Comparison of ENCODE assay signal across 8 cellular contexts in genomic region chr12:94100990-94101901, GRCh38. TPM values are rescaled to one million over a fixed set of nuclear protein-coding genes. Genes with fewer than 3 reads are reported as not detected.
DNase-seq lines count a peak whose midpoint lies in the region; ATAC-seq, FAIRE-seq and TF ChIP-seq lines count a peak whose summit lies in the region.

No MANE protein-coding gene starts in this region.

- H3K23me2 ChIP-seq in H1 (ENCODE audit: low read depth, low read length), result peaks cover 6% of the 10 kb centered on the region; the same call in 1 of the 2 replicates

- 30% methylated on average over 42 of the region's 42 CpGs; no CpG with 5 or more reads in 1 of the 2 experiments for WGBS in H1 (ENCODE audit: extremely low coverage in 1 of 2, insufficient coverage in 1 of 2, insufficient read length in 1 of 2, insufficient replicate concordance in 2 of 2, low coverage in 1 of 2, low lambda C conversion rate in 2 of 2, missing lambda C conversion rate in 1 of 2), 2 experiments
- 23 to 30% methylated on average over 24 to 26 of the region's 42 CpGs for WGBS in mesodermal cell (ENCODE audit: insufficient coverage in 2 of 2), 2 experiments

- H3K27ac ChIP-seq in H1 (ENCODE audit: low read depth, low read length), result no peak overlapping the region
- H3K27ac ChIP-seq in mesodermal cell (ENCODE audit: low read depth, low read length, severe bottlenecking), result no peak overlapping the region

- no peak overlapping the region for H3K23ac ChIP-seq in H1 (ENCODE audit: insufficient read length)

- no peak overlapping the region for H2BK20ac ChIP-seq in H1 (ENCODE audit: low read length)

- TF ChIP-seq EP300 in H1 (IDR thresholded peaks at IDR 0.05; ENCODE audit: borderline replicate concordance in 1 of 2, low read depth in 2 of 2, low read length in 2 of 2), result no peak

- peak overlapping the region; percentile 43; the same call in 1 of the 2 replicates for H3K18ac ChIP-seq in H1 (ENCODE audit: extremely low read depth, low read length)

- no peak overlapping the region for H3K4ac ChIP-seq in H1 (replicated peaks; ENCODE audit: insufficient read length, low read depth, low read length)

- peak; percentile 92 to 93 for TF ChIP-seq RAD21 in H1 (IDR thresholded peaks at IDR 0.05 in 1 of 2, conservative IDR thresholded peaks at IDR 0.05 in 1 of 2; ENCODE audit: low read depth in 2 of 2, low read length in 2 of 2)

- no peak overlapping the region for H4K5ac ChIP-seq in H1 (ENCODE audit: insufficient read length, low read depth, low read length)

- H4K20me1 ChIP-seq in H1 (replicated peaks in 1 of 2; ENCODE audit: control insufficient read depth in 1 of 2, insufficient read depth in 2 of 2, low read length in 2 of 2), result no peaks in the 10 kb centered on the region

- H3K79me1 ChIP-seq in H1 (ENCODE audit: low read depth, low read length), result no peaks in the 10 kb centered on the region

- POLR2A ChIA-PET in H1 (lab: Charles Lee; ENCODE audit: partially characterized antibody), result interaction anchor here (0.8 to 1.9 kb wide), 4 partner anchors 335 to 599 kb away, joined by 3 to 6 read pairs (median 5); no protein-coding TSS in a partner anchor

- CTCF ChIA-PET in H1 (lab: Charles Lee; ENCODE audit: partially characterized antibody), result interaction anchor here (0.6 to 8.3 kb wide), 142 partner anchors 8 to 1114 kb away, joined by 3 to 152 read pairs (median 4); partner anchors contain the start of genes CRADD and SOCS2

- no peak overlapping the region for H4K8ac ChIP-seq in H1 (ENCODE audit: extremely low read depth, insufficient read depth, low read length)

- no peak overlapping the region for H3K9ac ChIP-seq in H1 (replicated peaks in 1 of 4; ENCODE audit: extremely low read depth in 1 of 4, low read depth in 3 of 4, low read length in 3 of 4)

- no peak overlapping the region for H2BK12ac ChIP-seq in H1 (ENCODE audit: low read depth, low read length)

- H3K9me3 ChIP-seq in H1 (ENCODE audit: insufficient read depth in 2 of 2, low read depth in 1 of 2, low read length in 1 of 2) (no peaks in the 10 kb centered on the region), mesodermal cell (ENCODE audit: control insufficient read depth, low read length) (no peaks in the 10 kb centered on the region)

- peak overlapping the region; percentile 24; the same call in 1 of the 2 replicates for H2BK15ac ChIP-seq in H1 (ENCODE audit: low read length)

- H3K4me1 ChIP-seq in H1 (replicated peaks in 1 of 4; ENCODE audit: control insufficient read depth in 3 of 4, insufficient read depth in 4 of 4, low read length in 3 of 4), result peaks cover 0 to 4% (median 1%) of the 10 kb centered on the region in 4 experiments; a peak in 4 of 7 replicates
- H3K4me1 ChIP-seq in mesodermal cell (ENCODE audit: control insufficient read depth, insufficient read depth, low read length, poor library complexity, severe bottlenecking), result peaks cover 18% of the 10 kb centered on the region

- peaks cover 0 to 12% (median 8%) of the 10 kb centered on the region in 4 experiments; a peak in 5 of 7 replicates for H3K27me3 ChIP-seq in H1 (replicated peaks in 1 of 4; ENCODE audit: control insufficient read depth in 3 of 4, extremely low read depth in 1 of 4, insufficient read depth in 3 of 4, low read length in 3 of 4)

- peak overlapping the region; percentile 82 for H2AFZ ChIP-seq in H1 (ENCODE audit: low read length)

- DNase-seq in AG09309 (ENCODE audit: low read depth), result no peak
- DNase-seq in HPDE6-E6E7 (ENCODE audit: extremely low spot score), result peak; percentile 38
- peak; percentile 85 for DNase-seq in NCI-H82 (lab: John Stamatoyannopoulos, UW)
- peak; percentile 48 to 60 for DNase-seq in activated CD8-positive, alpha-beta memory T cell treated with anti-CD3 and anti-CD28 coated beads for 4 hours (ENCODE audit: low read depth in 2 of 2)
- peak; percentile 36 to 91 for DNase-seq in H1 (ENCODE audit: low read depth in 1 of 2, low spot score in 2 of 2)
- peak; percentile 67 for DNase-seq in stimulated activated CD8-positive, alpha-beta memory T cell treated with anti-CD3 and anti-CD28 coated beads, Interleukin-12 subunit alpha, Interleukin-12 subunit beta, amount 100 ng/mL, for 4 hours (ENCODE audit: low read depth)

- peak; percentile 60 for ATAC-seq in GM19324 (IDR thresholded peaks at IDR 0.05; ENCODE audit: low FRiP score, unreplicated experiment)

- TF ChIP-seq CTCF in AG09309 (IDR thresholded peaks at IDR 0.05; ENCODE audit: control insufficient read depth, insufficient read depth, low read depth, low read length, missing control alignments), result peak; percentile 71
- TF ChIP-seq CTCF in H1 (IDR thresholded peaks at IDR 0.05; ENCODE audit: control extremely low read depth in 1 of 3, insufficient read depth in 1 of 3, low read depth in 1 of 3, low read length in 3 of 3), result peak; percentile 80 to 87 (median 81)

- H3K36me3 ChIP-seq in H1 (ENCODE audit: control insufficient read depth in 2 of 4, insufficient read depth in 4 of 4, low read length in 3 of 4) (no peaks in the 10 kb centered on the region), mesodermal cell (ENCODE audit: control insufficient read depth, insufficient read depth, low read length) (no peaks in the 10 kb centered on the region)

- no peak overlapping the region for H2BK5ac ChIP-seq in H1 (ENCODE audit: low read depth, low read length)

- TF ChIP-seq POLR2A in H1 (IDR thresholded peaks at IDR 0.05; ENCODE audit: control extremely low read depth in 1 of 2, low read depth in 2 of 2, low read length in 2 of 2), result no peak

- H3K4me3 ChIP-seq in AG09309 (ENCODE audit: control insufficient read depth, low read depth, low read length) (peak overlapping the region; percentile 58), H1 (ENCODE audit: extremely low read depth in 1 of 4, insufficient read depth in 2 of 4, low read depth in 3 of 4, low read length in 4 of 4) (peak overlapping the region; percentile 14 to 68 (median 53)), mesodermal cell (ENCODE audit: extremely low read depth, insufficient read depth, low read length, poor library complexity, severe bottlenecking) (peak overlapping the region; percentile 52)

- no peak for FAIRE-seq in H1 (lab: Jason Lieb, UNC)

- H4K91ac ChIP-seq in H1 (replicated peaks; ENCODE audit: insufficient read length, low read length), result no peak overlapping the region

- H3K14ac ChIP-seq in H1 (ENCODE audit: insufficient read length), result no peak overlapping the region

- H2BK120ac ChIP-seq in H1 (replicated peaks; ENCODE audit: low read depth, low read length), result no peak overlapping the region

- peak overlapping the region; percentile 52 to 93 for H3K4me2 ChIP-seq in H1 (ENCODE audit: insufficient read depth in 1 of 2, low read depth in 2 of 2, low read length in 2 of 2)

- no peak overlapping the region for H3K56ac ChIP-seq in H1 (replicated peaks; ENCODE audit: insufficient read length, low read depth, low read length)

- H3K79me2 ChIP-seq in H1 (ENCODE audit: control insufficient read depth in 1 of 2, insufficient read depth in 2 of 2, low read length in 2 of 2), result no peaks in the 10 kb centered on the region

- H2AK5ac ChIP-seq in H1 (ENCODE audit: low read depth, low read length), result no peak overlapping the region

TF ChIP-seq in H1, 55 proteins besides CTCF, POLR2A, EP300 and RAD21 (continues in another document):
- TF ChIP-seq RBBP5 (IDR thresholded peaks at IDR 0.05; ENCODE audit: borderline replicate concordance, low read depth, low read length), result no peak
- no peak for TF ChIP-seq SIX5 (IDR thresholded peaks at IDR 0.05; ENCODE audit: low read depth, low read length)
- no peak for TF ChIP-seq CREB1 (IDR thresholded peaks at IDR 0.05)
- TF ChIP-seq ASH2L (IDR thresholded peaks at IDR 0.05; ENCODE audit: low read length), result peak; percentile 31
- no peak for TF ChIP-seq ATF2 (IDR thresholded peaks at IDR 0.05; ENCODE audit: low read length)
- no peak; the same call in 1 of the 2 replicates for TF ChIP-seq BACH1 (IDR thresholded peaks at IDR 0.05; ENCODE audit: low read length)
- TF ChIP-seq TEAD4 (IDR thresholded peaks at IDR 0.05; ENCODE audit: low read depth, low read length), result no peak
- no peak for TF ChIP-seq BRCA1 (IDR thresholded peaks at IDR 0.05; ENCODE audit: low read depth, low read length)
- TF ChIP-seq SAP30 (IDR thresholded peaks at IDR 0.05; ENCODE audit: insufficient read depth, insufficient replicate concordance, low read length), result no peak
- peak; percentile 46 for TF ChIP-seq E2F6 (IDR thresholded peaks at IDR 0.05)
- no peak for TF ChIP-seq RXRA (IDR thresholded peaks at IDR 0.05; ENCODE audit: insufficient read depth, low read depth, low read length)
- TF ChIP-seq MAX (IDR thresholded peaks at IDR 0.05), result peak; percentile 57; the same call in 1 of the 2 replicates

RNA-seq across cellular contexts. Expression of gene PLXNC1, which starts 47.1 kb away (rescaled TPM):
- 1.3 and 2.0 TPM in 2 replicates for total RNA-seq in H1 (2021; fragmentation: NEBNext Ultra II Directional; extraction: Animal tissue kit (Norgen Biotek cat#: 25700))
- 0.83 and 0.86 TPM in 2 replicates for polyA plus RNA-seq in H1 (2011; rRNA removed)
- polyA plus RNA-seq in H1 (2011; cell fraction: cytosol; rRNA removed), result 0.80 TPM
- polyA plus RNA-seq in H1 (2011; cell fraction: nucleus; rRNA removed), result 1.4 TPM
- 1.6 to 2.5 TPM (median 1.8 TPM) in 4 replicates for polyA plus RNA-seq in H1 (2012, experiment 1 of 2)
- polyA plus RNA-seq in H1 (2012, experiment 2 of 2), result 0.08 TPM
- 1.2 TPM for polyA plus RNA-seq in H1 (2013, experiment 1 of 2)
- 1.1 TPM for polyA plus RNA-seq in H1 (2013, experiment 2 of 2)
- polyA minus RNA-seq in H1 (2011; rRNA and poly(A)+ RNA removed), result 3.0 and 5.2 TPM in 2 replicates
- polyA minus RNA-seq in H1 (2011; cell fraction: cytosol; rRNA and poly(A)+ RNA removed), result 0.81 TPM
- 6.7 TPM for polyA minus RNA-seq in H1 (2011; cell fraction: nucleus; rRNA and poly(A)+ RNA removed)
- 5.6 TPM for polyA plus RNA-seq in mesodermal cell (2013, experiment 1 of 2)
- polyA plus RNA-seq in mesodermal cell (2013, experiment 2 of 2), result 4.7 TPM
